Comparison of ENCODE assay signal across 9 cellular contexts in the genomic region with DNA sequence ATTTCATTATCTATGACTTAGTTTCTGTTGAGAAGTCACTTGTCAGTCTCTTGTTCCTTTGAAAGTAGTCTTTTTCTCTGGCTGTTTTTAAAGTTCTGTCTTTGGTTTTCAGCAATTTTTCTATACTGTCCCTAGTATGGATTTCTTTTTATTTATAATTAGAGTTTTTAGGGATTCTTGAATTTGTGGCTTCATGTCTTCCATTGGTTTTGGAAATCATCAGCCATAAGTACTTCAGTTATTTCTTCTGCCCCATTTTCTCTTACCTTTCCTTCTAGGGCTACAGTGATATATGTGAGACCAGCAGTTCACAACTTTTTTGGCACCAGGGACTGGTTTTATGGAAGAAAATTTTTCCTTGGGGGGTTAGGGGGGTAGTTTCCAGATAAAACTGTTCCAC.
"Had no signal": no experiment of that assay in that cellular context is flagged by ENCODE, and none has a peak within 500 bp of the region (broad histone marks: within the 10 kb centered on the region; RNA-seq: fewer than 3 reads in every experiment).

No MANE protein-coding gene starts in this region.

- ATAC-seq: GM23338 had no signal

- FAIRE-seq: H1, H54, HTR-8/SVneo had no signal

- DNase-seq: H9, HCEC 1CT, HFFc6, IMR-90, KBM-7 had no signal

- H2AFZ ChIP-seq: GM23338 had no signal

- H3K4me3 Mint-ChIP-seq: GM23338, H9, HFFc6 had no signal

- H3K9me3 Mint-ChIP-seq: HFFc6 had no signal

- H3K4me3 ChIP-seq: GM23338 had no signal

- H3K27ac Mint-ChIP-seq: GM23338, H9, HFFc6 had no signal

- H3K4me2 ChIP-seq: GM23338 had no signal
